ENCODE assay signal across 12 cellular contexts in genomic region chr11:861105-861479, GRCh38. TPM values are rescaled to one million over a fixed set of nuclear protein-coding genes. Genes with fewer than 3 reads are reported as not detected.
DNase-seq lines count a peak whose midpoint lies in the region; ATAC-seq and TF ChIP-seq lines count a peak whose summit lies in the region.
"Had no signal": no experiment of that assay in that cellular context is flagged by ENCODE, and none has a peak within 500 bp of the region (broad histone marks: within the 10 kb centered on the region; RNA-seq: fewer than 3 reads in every experiment).

No MANE protein-coding gene starts in this region.

- intact Hi-C loops in natural killer cell (cut with micrococcal nuclease): no loop called here

- H3K9me3 Mint-ChIP-seq in activated T-cell treated with anti-CD3 and anti-CD28 coated beads, Interleukin-2, amount 50 U/mL, for 24 hours: no peaks in the 10 kb centered on the region
- no peaks in the 10 kb centered on the region for H3K9me3 Mint-ChIP-seq in progenitor cell of endocrine pancreas (ENCODE audit: low read depth)
- H3K9me3 Mint-ChIP-seq in natural killer cell: no peaks in the 10 kb centered on the region
- H3K9me3 Mint-ChIP-seq: H9 had no signal

- peaks cover 3% of the 10 kb centered on the region for H3K36me3 Mint-ChIP-seq in activated T-cell treated with anti-CD3 and anti-CD28 coated beads, Interleukin-2, amount 50 U/mL, for 24 hours (ENCODE audit: low read depth)
- H3K36me3 Mint-ChIP-seq in progenitor cell of endocrine pancreas (ENCODE audit: insufficient read depth): no peaks in the 10 kb centered on the region
- H3K36me3 Mint-ChIP-seq in natural killer cell: no peaks in the 10 kb centered on the region

- no peaks in the 10 kb centered on the region for H3K27me3 Mint-ChIP-seq in activated T-cell treated with anti-CD3 and anti-CD28 coated beads, Interleukin-2, amount 50 U/mL, for 24 hours
- H3K27me3 Mint-ChIP-seq in progenitor cell of endocrine pancreas (no peaks in the 10 kb centered on the region), natural killer cell (ENCODE audit: low read depth in 2 of 2) (no peaks in the 10 kb centered on the region)

- peak overlapping the region; percentile 57 for H3K27ac Mint-ChIP-seq in activated T-cell treated with anti-CD3 and anti-CD28 coated beads, Interleukin-2, amount 50 U/mL, for 24 hours
- H3K27ac Mint-ChIP-seq in progenitor cell of endocrine pancreas: peak overlapping the region; percentile 84
- H3K27ac Mint-ChIP-seq in natural killer cell: no peak overlapping the region

- ATAC-seq in natural killer cell (no peak), GM18520 (IDR thresholded peaks at IDR 0.05; ENCODE audit: unreplicated experiment) (no peak), HG02973 (IDR thresholded peaks at IDR 0.05; ENCODE audit: unreplicated experiment) (no peak)

- TF ChIP-seq CTCF in progenitor cell of endocrine pancreas (IDR thresholded peaks at IDR 0.05; ENCODE audit: unreplicated experiment) (no peak), natural killer cell (IDR thresholded peaks at IDR 0.05) (no peak)

- peaks cover 1% of the 10 kb centered on the region for H3K4me1 Mint-ChIP-seq in activated T-cell treated with anti-CD3 and anti-CD28 coated beads, Interleukin-2, amount 50 U/mL, for 24 hours (ENCODE audit: low read depth)
- H3K4me1 Mint-ChIP-seq in progenitor cell of endocrine pancreas (ENCODE audit: low read depth) (peaks cover 2% of the 10 kb centered on the region), natural killer cell (peaks cover 7 to 12% of the 10 kb centered on the region in 2 donors)

- H3K4me3 Mint-ChIP-seq in activated T-cell treated with anti-CD3 and anti-CD28 coated beads, Interleukin-2, amount 50 U/mL, for 24 hours: no peak overlapping the region
- H3K4me3 Mint-ChIP-seq in progenitor cell of endocrine pancreas (ENCODE audit: low read depth): no peak overlapping the region
- H3K4me3 Mint-ChIP-seq in natural killer cell: no peak overlapping the region

- no peak for DNase-seq in activated T-cell treated with anti-CD3 and anti-CD28 coated beads, Interleukin-2, amount 50 U/mL, for 24 hours
- DNase-seq in activated T-cell treated with anti-CD3 and anti-CD28 coated beads, Interleukin-2, amount 50 U/mL, for 48 hours: no peak
- DNase-seq in NCI-H1417 (lab: John Stamatoyannopoulos, UW): peak in 2 of 3 experiments; percentile 53 to 77
- peak; percentile 18 for DNase-seq in NCI-H510A treated with DMSO at 0.1 percent for 48 hours (lab: John Stamatoyannopoulos, UW)
- DNase-seq in progenitor cell of endocrine pancreas (ENCODE audit: low spot score, unreplicated experiment): no peak
- no peak for DNase-seq in natural killer cell
- DNase-seq: H9, KBM-7, NCI-H2171, RPMI8226 had no signal

RNA-seq across cellular contexts. Expression of gene TSPAN4, which starts 18.4 kb away (rescaled TPM):
- total RNA-seq in progenitor cell of endocrine pancreas (24.9 and 27.7 TPM in 2 replicates), natural killer cell (10 to 100 TPM; 11.2 to 18.6 (median 14.6) TPM)

RNA-seq across cellular contexts. Expression of gene POLR2L, which starts 18.8 kb away (rescaled TPM):
- 89.6 and 97.9 TPM in 2 replicates for total RNA-seq in progenitor cell of endocrine pancreas
- total RNA-seq in natural killer cell: 10 to 100 TPM; 48.2 to 63.8 (median 61.2) TPM

RNA-seq across cellular contexts. Expression of gene CD151, which starts 28.3 kb away (rescaled TPM):
- total RNA-seq in progenitor cell of endocrine pancreas: 154 and 160 TPM in 2 replicates
- 10 to 100 TPM; 40.9 to 68.3 (median 52.9) TPM for total RNA-seq in natural killer cell

RNA-seq across cellular contexts. Expression of gene CRACR2B, which starts 33.4 kb away (rescaled TPM):
- total RNA-seq in progenitor cell of endocrine pancreas (50.9 and 52.9 TPM in 2 replicates), natural killer cell (10 to 100 TPM in 1 of 3 donors, 1 to 10 TPM in 2; 3.4 to 10.1 (median 3.8) TPM)

RNA-seq across cellular contexts. Expression of gene PNPLA2, which starts 42.4 kb away (rescaled TPM):
- total RNA-seq in progenitor cell of endocrine pancreas (47.3 and 51.1 TPM in 2 replicates), natural killer cell (100 to 1,000 TPM; 184 to 218 (median 201) TPM)

Comparison
In these comparisons a context has a peak if more than half of its experiments do, and no peak if none do; other contexts are left out.
1. DNase-seq: peak in NCI-H1417 (2 of 3) and NCI-H510A treated with DMSO at 0.1 percent for 48 hours (single experiment); none in activated T-cell treated with anti-CD3 and anti-CD28 coated beads, Interleukin-2, amount 50 U/mL, for 24 hours (single experiment), activated T-cell treated with anti-CD3 and anti-CD28 coated beads, Interleukin-2, amount 50 U/mL, for 48 hours (0 of 2), progenitor cell of endocrine pancreas (single experiment) and natural killer cell (single experiment).
2. H3K27ac Mint-ChIP-seq: peak in activated T-cell treated with anti-CD3 and anti-CD28 coated beads, Interleukin-2, amount 50 U/mL, for 24 hours (single experiment) and progenitor cell of endocrine pancreas (single experiment); none in natural killer cell (0 of 2).